Comparison of ENCODE assay signal across 21 cellular contexts in genomic region chr9:130972277-130972956, GRCh38. TPM values are rescaled to one million over a fixed set of nuclear protein-coding genes. Genes with fewer than 3 reads are reported as not detected.
DNase-seq lines count a peak whose midpoint lies in the region; ATAC-seq, FAIRE-seq and TF ChIP-seq lines count a peak whose summit lies in the region.
"Had no signal": no experiment of that assay in that cellular context is flagged by ENCODE, and none has a peak within 500 bp of the region (broad histone marks: within the 10 kb centered on the region; RNA-seq: fewer than 3 reads in every experiment).

No MANE protein-coding gene starts in this region.

- H3K9ac ChIP-seq in K562 (ENCODE audit: insufficient read depth in 1 of 2, low read depth in 2 of 2, low read length in 2 of 2), result no peak overlapping the region; a peak in 1 of 4 replicates
- H3K9ac ChIP-seq: BLaER1 treated with 17β-estradiol and CSF1 and Interleukin-3, amounts not matched to agents 10 nM and 100 nM had no signal

- H3K4me1 ChIP-seq in Panc1 (ENCODE audit: control insufficient read depth, insufficient read depth, low read length) (no peaks in the 10 kb centered on the region), K562 (replicated peaks in 1 of 2; ENCODE audit: control insufficient read depth in 2 of 2, insufficient read depth in 2 of 2, low read length in 2 of 2) (peaks cover 0 to 14% of the 10 kb centered on the region in 2 experiments; a peak in 1 of 5 replicates), osteoblast (ENCODE audit: insufficient read depth, low read length) (no peaks in the 10 kb centered on the region)
- H3K4me1 ChIP-seq: HAP-1 had no signal

- no peak for TF ChIP-seq POLR2A in K562 (conservative IDR thresholded peaks at IDR 0.05)

- H3K9me1 ChIP-seq in K562 (ENCODE audit: control insufficient read depth, insufficient read depth, low read length), result no peaks in the 10 kb centered on the region

- no peak overlapping the region for H3K4me3 Mint-ChIP-seq in activated CD4-positive, alpha-beta T cell treated with anti-CD3 and anti-CD28 coated beads, Interleukin-2, amount 10 ng/mL, durations not matched to agents 24 days and 14 days
- H3K4me3 Mint-ChIP-seq: CD4-positive, CD25-positive, alpha-beta regulatory T cell; GM23338; HFFc6 had no signal

- DNase-seq in activated CD4-positive, alpha-beta T cell treated with anti-CD3 and anti-CD28 coated beads, Interleukin-2, amount 10 ng/mL, durations not matched to agents 24 days and 14 days, result no peak
- no peak for DNase-seq in activated CD4-positive, alpha-beta T cell treated with anti-CD3 and anti-CD28 coated beads, Interleukin-2, amount 50 U/mL, for 4 hours
- DNase-seq in Panc1 (ENCODE audit: low read depth, low spot score) (no peak), K562 (ENCODE audit: extremely low read depth in 1 of 4, low spot score in 3 of 4) (peak in 1 of 4 experiments; percentile 63), osteoblast (ENCODE audit: insufficient read length, low spot score, missing footprints) (peak; percentile 51), MG63 (no peak)
- DNase-seq: 8988T; ACHN; Calu3; CD4-positive, CD25-positive, alpha-beta regulatory T cell; DMS153; DMS79 treated with DMSO at 0.1 percent for 48 hours; EL; HFFc6 had no signal

- H3K9me3 Mint-ChIP-seq in activated CD4-positive, alpha-beta T cell treated with anti-CD3 and anti-CD28 coated beads, Interleukin-2, amount 10 ng/mL, durations not matched to agents 24 days and 14 days, result no peaks in the 10 kb centered on the region
- H3K9me3 Mint-ChIP-seq: CD4-positive, CD25-positive, alpha-beta regulatory T cell; GM23338; HFFc6 had no signal

- H3K27ac ChIP-seq in Panc1 (ENCODE audit: low read length), result no peak overlapping the region
- no peak overlapping the region for H3K27ac ChIP-seq in K562 (ENCODE audit: extremely low read depth, low read depth, low read length)
- H3K27ac ChIP-seq in osteoblast (ENCODE audit: low read depth, low read length), result no peak overlapping the region
- H3K27ac ChIP-seq: BLaER1 treated with 17β-estradiol and CSF1 and Interleukin-3, amounts not matched to agents 10 nM and 100 nM; HL-60 had no signal

- CTCF ChIA-PET in Panc1 (lab: Charles Lee) (no interaction called here), K562 (lab: Yijun Ruan, JAX; ENCODE audit: low intra/inter-chr PET ratio) (no interaction called here)

- H2AFZ ChIP-seq in K562 (ENCODE audit: low read depth, low read length) (no peak overlapping the region), osteoblast (ENCODE audit: low read length) (no peak overlapping the region)
- H2AFZ ChIP-seq: GM23338 had no signal

- H3K9me3 ChIP-seq in Panc1 (ENCODE audit: control insufficient read depth, insufficient read depth, low read depth, low read length) (no peaks in the 10 kb centered on the region), K562 (replicated peaks; ENCODE audit: control insufficient read depth, insufficient read depth, low read depth, low read length) (no peaks in the 10 kb centered on the region; the same call in 1 of the 2 replicates), osteoblast (ENCODE audit: low read depth, low read length) (no peaks in the 10 kb centered on the region), MG63 (no peaks in the 10 kb centered on the region)
- H3K9me3 ChIP-seq: BLaER1 treated with 17β-estradiol and CSF1 and Interleukin-3, amounts not matched to agents 10 nM and 100 nM; HAP-1 had no signal

- intact Hi-C loops in activated CD4-positive, alpha-beta T cell treated with anti-CD3 and anti-CD28 coated beads, Interleukin-2, amount 10 ng/mL, durations not matched to agents 24 days and 14 days (cut with micrococcal nuclease), result no loop called here
- intact Hi-C loops in Panc1 (cut with micrococcal nuclease; ENCODE audit: unreplicated experiment) (no loop called here), K562 (cut with micrococcal nuclease) (no loop called here)

- H3K79me2 ChIP-seq in K562 (ENCODE audit: control insufficient read depth, insufficient read depth, low read length), result no peaks in the 10 kb centered on the region
- no peaks in the 10 kb centered on the region for H3K79me2 ChIP-seq in osteoblast (ENCODE audit: insufficient read depth, low read length)

- BruUV-seq in Panc1 (replicated peaks; lab: Mats Ljungman, UMichigan) (no TSS peak), K562 (replicated peaks; lab: Mats Ljungman, UMichigan) (no TSS peak)

- H3K27ac Mint-ChIP-seq in activated CD4-positive, alpha-beta T cell treated with anti-CD3 and anti-CD28 coated beads, Interleukin-2, amount 10 ng/mL, durations not matched to agents 24 days and 14 days, result peak overlapping the region; percentile 41
- H3K27ac Mint-ChIP-seq: GM23338, HFFc6 had no signal

- ATAC-seq in Panc1 (peak; percentile 69), K562 (peak; percentile 1), HG03457 (IDR thresholded peaks at IDR 0.05; ENCODE audit: unreplicated experiment) (no peak)

- TF ChIP-seq RAD21 in K562 (CRISPR knock-in tag; conservative IDR thresholded peaks at IDR 0.05 in 1 of 2, IDR thresholded peaks at IDR 0.05 in 1 of 2), result no peak

- POLR2A ChIA-PET in Panc1 (lab: Charles Lee), result no interaction called here
- POLR2A ChIA-PET in K562 (lab: Yijun Ruan, JAX), result interaction anchor here (0.6 to 4.2 kb wide), 11 partner anchors 9 to 106 kb away, joined by 3 to 86 read pairs (median 5); no protein-coding TSS in a partner anchor

- H3K4me3 ChIP-seq in Panc1 (ENCODE audit: low read depth in 2 of 2, low read length in 2 of 2) (no peak overlapping the region), K562 (no peak overlapping the region), osteoblast (ENCODE audit: insufficient read depth, low read length) (no peak overlapping the region), MG63 (no peak overlapping the region)
- H3K4me3 ChIP-seq: BLaER1 treated with 17β-estradiol and CSF1 and Interleukin-3, amounts not matched to agents 10 nM and 100 nM; GM23338; HAP-1 had no signal

- in situ Hi-C loops in Panc1 (cut with HindIII; ENCODE audit: low pct_unique_long_range_greater_than_20kb, low sequenced_read_pairs), result no loop called here
- in situ Hi-C loops in K562 (cut with MboI), result no loop called here

- H3K4me1 Mint-ChIP-seq in activated CD4-positive, alpha-beta T cell treated with anti-CD3 and anti-CD28 coated beads, Interleukin-2, amount 10 ng/mL, durations not matched to agents 24 days and 14 days, result no peaks in the 10 kb centered on the region
- H3K4me1 Mint-ChIP-seq: CD4-positive, CD25-positive, alpha-beta regulatory T cell had no signal

- H4K20me1 ChIP-seq in K562 (replicated peaks; ENCODE audit: control insufficient read depth, insufficient read depth, low read length) (peaks cover 52% of the 10 kb centered on the region), osteoblast (ENCODE audit: insufficient read depth, low read length) (no peaks in the 10 kb centered on the region)
- H4K20me1 ChIP-seq: BLaER1 treated with 17β-estradiol and CSF1 and Interleukin-3, amounts not matched to agents 10 nM and 100 nM had no signal

- no peaks in the 10 kb centered on the region for H3K36me3 ChIP-seq in Panc1 (ENCODE audit: control insufficient read depth, insufficient read depth, low read length)
- H3K36me3 ChIP-seq in K562 (ENCODE audit: control insufficient read depth, insufficient read depth, low read length), result no peaks in the 10 kb centered on the region
- H3K36me3 ChIP-seq in osteoblast (ENCODE audit: insufficient read depth, low read length), result no peaks in the 10 kb centered on the region
- no peaks in the 10 kb centered on the region for H3K36me3 ChIP-seq in MG63
- H3K36me3 ChIP-seq: BLaER1 treated with 17β-estradiol and CSF1 and Interleukin-3, amounts not matched to agents 10 nM and 100 nM; HAP-1 had no signal

- TF ChIP-seq CTCF in Panc1 (IDR thresholded peaks at IDR 0.05), result no peak
- TF ChIP-seq CTCF in K562 (IDR thresholded peaks at IDR 0.05 in 2 of 3, conservative IDR thresholded peaks at IDR 0.05 in 1 of 3; ENCODE audit: insufficient read depth in 2 of 3, low read depth in 1 of 3, low read length in 3 of 3), result no peak
- no peak for TF ChIP-seq CTCF in osteoblast (IDR thresholded peaks at IDR 0.05; ENCODE audit: extremely low read depth, low read depth, low read length)

- FAIRE-seq in K562 (lab: Jason Lieb, UNC), result no peak
- FAIRE-seq: G401.6, GM12892 had no signal

- no peaks in the 10 kb centered on the region for H3K27me3 ChIP-seq in Panc1 (ENCODE audit: control insufficient read depth, insufficient read depth, low read length)
- H3K27me3 ChIP-seq in K562 (ENCODE audit: control insufficient read depth in 2 of 2, insufficient read depth in 2 of 2, low read length in 2 of 2), result peaks cover 79 to 98% of the 10 kb centered on the region in 2 experiments
- H3K27me3 ChIP-seq in osteoblast (ENCODE audit: insufficient read depth, low read length), result peaks cover 44% of the 10 kb centered on the region
- no peaks in the 10 kb centered on the region for H3K27me3 ChIP-seq in MG63
- H3K27me3 ChIP-seq: BLaER1 treated with 17β-estradiol and CSF1 and Interleukin-3, amounts not matched to agents 10 nM and 100 nM had no signal

- no peak for TF ChIP-seq EP300 in K562 (IDR thresholded peaks at IDR 0.05; ENCODE audit: low read length)

- H3K4me2 ChIP-seq in K562 (ENCODE audit: insufficient read depth, low read length), result no peak overlapping the region
- H3K4me2 ChIP-seq in osteoblast (ENCODE audit: insufficient read depth, low read length), result no peak overlapping the region
- H3K4me2 ChIP-seq: GM23338 had no signal

- WGBS in K562 (ENCODE audit: insufficient coverage, low coverage, missing lambda C conversion rate), result 2% methylated on average over 6 of the region's 6 CpGs

- no peaks in the 10 kb centered on the region for H3K27me3 Mint-ChIP-seq in activated CD4-positive, alpha-beta T cell treated with anti-CD3 and anti-CD28 coated beads, Interleukin-2, amount 10 ng/mL, durations not matched to agents 24 days and 14 days

- no peaks in the 10 kb centered on the region for H3K36me3 Mint-ChIP-seq in activated CD4-positive, alpha-beta T cell treated with anti-CD3 and anti-CD28 coated beads, Interleukin-2, amount 10 ng/mL, durations not matched to agents 24 days and 14 days (ENCODE audit: low read depth)
- H3K36me3 Mint-ChIP-seq: CD4-positive, CD25-positive, alpha-beta regulatory T cell had no signal

RNA-seq across cellular contexts. Expression of gene FIBCD1, which starts 33.4 kb away (rescaled TPM):
- not detected in 2 replicates for total RNA-seq in activated CD4-positive, alpha-beta T cell treated with anti-CD3 and anti-CD28 coated beads, Interleukin-2, amount 10 ng/mL, durations not matched to agents 24 days and 14 days
- total RNA-seq in Panc1 (2021; ENCODE audit: unreplicated experiment), result 16.3 TPM
- polyA plus RNA-seq in Panc1 (2012; ENCODE audit: insufficient read length), result 16.6 TPM
- 0.21 TPM in 1 of 2 replicates, not detected in the other for total RNA-seq in K562 (2011; cell fraction: chromatin; rRNA removed; ENCODE audit: low replicate concordance)
- total RNA-seq in K562 (2011; cell fraction: nucleolus; rRNA removed), result not detected in 2 replicates
- not detected in 2 replicates for total RNA-seq in K562 (2011; cell fraction: nucleoplasm; rRNA removed)
- total RNA-seq in K562 (2014; rRNA removed), result 1.00 and 2.1 TPM in 2 replicates
- total RNA-seq in K562 (2014; rRNA removed; fragmentation: Illumina TruSeq; extraction: Trizol), result 0.95 TPM in 1 of 2 replicates, not detected in the other
- not detected in 2 replicates for total RNA-seq in K562 (2015; rRNA removed; fragmentation: Illumina TruSeq; extraction: Trizol)
- total RNA-seq in K562 (2021), result 0.71 and 1.5 TPM in 2 replicates
- 0.79 and 1.2 TPM in 2 replicates for polyA plus RNA-seq in K562 (2011; rRNA removed)
- 2.1 and 3.8 TPM in 2 replicates for polyA plus RNA-seq in K562 (2011; cell fraction: cytosol; rRNA removed)
- polyA plus RNA-seq in K562 (2011; cell fraction: nucleus; rRNA removed), result 1.2 TPM in 2 replicates
- 0.91 and 1.3 TPM in 2 replicates for polyA plus RNA-seq in K562 (2012)
- polyA plus RNA-seq in K562 (2014; fragmentation: Illumina TruSeq; extraction: Trizol), result not detected in 2 replicates
- not detected for polyA plus RNA-seq in K562 (2014; fragmentation: Nextera tagmentation; extraction: Ambion mirVana)
- polyA plus RNA-seq in K562 (2014; rRNA removed), result 0.53 and 2.7 TPM in 2 replicates
- polyA minus RNA-seq in K562 (2011; rRNA and poly(A)+ RNA removed), result not detected in 2 replicates
- polyA minus RNA-seq in K562 (2011; cell fraction: cytosol; rRNA and poly(A)+ RNA removed), result not detected in 2 replicates
- polyA minus RNA-seq in K562 (2011; cell fraction: nucleus; rRNA and poly(A)+ RNA removed), result 0.67 TPM in 1 of 2 replicates, not detected in the other
- total RNA-seq in osteoblast, result 5.1 and 5.3 TPM in 2 replicates
- total RNA-seq in MG63 (2014; rRNA removed; shearing (Covaris generic); ENCODE audit: low replicate concordance), result not detected in 2 replicates
- total RNA-seq: CD4-positive, CD25-positive, alpha-beta regulatory T cell had no signal
- polyA plus RNA-seq: CD4-positive, CD25-positive, alpha-beta regulatory T cell had no signal

RNA-seq across cellular contexts. Expression of gene LAMC3, which starts 36.6 kb away (rescaled TPM):
- total RNA-seq in activated CD4-positive, alpha-beta T cell treated with anti-CD3 and anti-CD28 coated beads, Interleukin-2, amount 10 ng/mL, durations not matched to agents 24 days and 14 days, result 0.07 and 0.09 TPM in 2 replicates
- 16.4 TPM for total RNA-seq in Panc1 (2021; ENCODE audit: unreplicated experiment)
- polyA plus RNA-seq in Panc1 (2012; ENCODE audit: insufficient read length), result 13.7 TPM
- total RNA-seq in K562 (2011; cell fraction: chromatin; rRNA removed; ENCODE audit: low replicate concordance), result 0.69 TPM in 1 of 2 replicates, not detected in the other
- total RNA-seq in K562 (2011; cell fraction: nucleolus; rRNA removed), result 0.26 and 0.33 TPM in 2 replicates
- 0.22 TPM in 1 of 2 replicates, not detected in the other for total RNA-seq in K562 (2011; cell fraction: nucleoplasm; rRNA removed)
- total RNA-seq in K562 (2014; rRNA removed), result not detected in 2 replicates
- total RNA-seq in K562 (2014; rRNA removed; fragmentation: Illumina TruSeq; extraction: Trizol), result not detected in 2 replicates
- not detected in 2 replicates for total RNA-seq in K562 (2015; rRNA removed; fragmentation: Illumina TruSeq; extraction: Trizol)
- 0.09 TPM in 1 of 2 replicates, not detected in the other for total RNA-seq in K562 (2021)
- 0.05 and 0.10 TPM in 2 replicates for polyA plus RNA-seq in K562 (2011; rRNA removed)
- polyA plus RNA-seq in K562 (2011; cell fraction: cytosol; rRNA removed), result 0.03 and 0.66 TPM in 2 replicates
- 0.04 and 0.20 TPM in 2 replicates for polyA plus RNA-seq in K562 (2011; cell fraction: nucleus; rRNA removed)
- polyA plus RNA-seq in K562 (2012), result 0.03 and 0.07 TPM in 2 replicates
- not detected in 2 replicates for polyA plus RNA-seq in K562 (2014; fragmentation: Illumina TruSeq; extraction: Trizol)
- not detected for polyA plus RNA-seq in K562 (2014; fragmentation: Nextera tagmentation; extraction: Ambion mirVana)
- polyA plus RNA-seq in K562 (2014; rRNA removed), result not detected in 2 replicates
- polyA minus RNA-seq in K562 (2011; rRNA and poly(A)+ RNA removed), result not detected in 2 replicates
- polyA minus RNA-seq in K562 (2011; cell fraction: cytosol; rRNA and poly(A)+ RNA removed), result not detected in 2 replicates
- 0.27 TPM in 1 of 2 replicates, not detected in the other for polyA minus RNA-seq in K562 (2011; cell fraction: nucleus; rRNA and poly(A)+ RNA removed)
- under 0.01 TPM in 1 of 2 replicates, not detected in the other for total RNA-seq in osteoblast
- total RNA-seq in MG63 (2014; rRNA removed; shearing (Covaris generic); ENCODE audit: low replicate concordance), result 0.66 and 2.4 TPM in 2 replicates
- total RNA-seq: Calu3, HFFc6 had no signal
